1 cellular context compared by ENCODE assay signal in the genomic region with DNA sequence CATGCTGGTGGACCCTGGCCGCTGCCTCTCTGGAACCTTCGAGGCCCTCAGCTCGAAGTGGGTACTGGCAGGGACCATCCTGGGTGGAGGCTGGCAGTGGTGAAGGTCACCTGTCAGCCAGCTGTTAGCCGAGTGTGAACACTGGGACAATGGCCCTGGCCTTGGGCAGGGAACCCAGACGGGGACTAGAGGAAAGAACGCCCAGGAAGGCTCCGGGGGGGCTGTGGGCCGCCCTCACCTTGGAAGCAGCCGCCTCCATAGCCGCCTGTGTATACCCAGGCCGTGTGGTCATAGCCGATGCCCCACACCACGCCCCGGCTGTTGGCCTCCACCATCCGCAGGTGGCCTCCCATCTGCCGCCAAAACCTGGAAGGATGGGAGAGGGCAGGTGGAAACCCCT.
TF ChIP-seq lines count a peak whose summit lies in the region.

No MANE protein-coding gene starts in this region.

TF ChIP-seq in H1, 55 proteins besides CTCF, POLR2A, EP300 and RAD21:
- TF ChIP-seq, protein P1, sequence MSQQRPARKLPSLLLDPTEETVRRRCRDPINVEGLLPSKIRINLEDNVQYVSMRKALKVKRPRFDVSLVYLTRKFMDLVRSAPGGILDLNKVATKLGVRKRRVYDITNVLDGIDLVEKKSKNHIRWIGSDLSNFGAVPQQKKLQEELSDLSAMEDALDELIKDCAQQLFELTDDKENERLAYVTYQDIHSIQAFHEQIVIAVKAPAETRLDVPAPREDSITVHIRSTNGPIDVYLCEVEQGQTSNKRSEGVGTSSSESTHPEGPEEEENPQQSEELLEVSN (IDR thresholded peaks at IDR 0.05) = 0 out of 2 replicates have a peak, but pooled peaks have one; percentile 12
- TF ChIP-seq KDM5A (IDR thresholded peaks at IDR 0.05; ENCODE audit: low read length) = no peak
